Comparison of ENCODE assay signal across 13 cellular contexts in genomic region chr2:127735537-127736399, GRCh38. TPM values are rescaled to one million over a fixed set of nuclear protein-coding genes. Genes with fewer than 3 reads are reported as not detected.
A peak's percentile ranks its signal among the peaks of the same experiment; 100 is the strongest.
DNase-seq lines count a peak whose midpoint lies in the region; ATAC-seq and TF ChIP-seq lines count a peak whose summit lies in the region.
"Had no signal": no experiment of that assay in that cellular context is flagged by ENCODE, and none has a peak within 500 bp of the region (broad histone marks: within the 10 kb centered on the region; RNA-seq: fewer than 3 reads in every experiment).

No MANE protein-coding gene starts in this region.

- no peak overlapping the region for H3K9ac ChIP-seq in GM23248
- no peak overlapping the region for H3K9ac ChIP-seq in PC-3 (ENCODE audit: low read length)

- no TSS peak for BruUV-seq in PC-3 (replicated peaks; lab: Mats Ljungman, UMichigan)

- in situ Hi-C loops in GM23248 (cut with MboI): no loop called here

- intact Hi-C loops in PC-3 (cut with micrococcal nuclease) (no loop called here), lower lobe of right lung (cut with DNase I) (no loop called here), esophagus squamous epithelium (cut with DNase I) (no loop called here)

- WGBS in GM23248 (ENCODE audit: low coverage in 1 of 2, low lambda C conversion rate in 2 of 2, missing lambda C conversion rate in 2 of 2), 2 experiments: 40 to 43% methylated on average over 3 of the region's 3 CpGs
- 86 to 92% methylated on average over 3 of the region's 3 CpGs for WGBS in esophagus squamous epithelium, 2 donors

- H4K20me1 ChIP-seq in GM23248 (ENCODE audit: insufficient read depth) (no peaks in the 10 kb centered on the region; the same call in 1 of the 2 replicates), PC-3 (ENCODE audit: low read length) (no peaks in the 10 kb centered on the region)

- H3F3A ChIP-seq in GM23248 (ENCODE audit: insufficient read depth) (peaks cover 7% of the 10 kb centered on the region), PC-3 (ENCODE audit: low read length, unreplicated experiment) (no peaks in the 10 kb centered on the region)

- ATAC-seq in GM18511 (IDR thresholded peaks at IDR 0.05; ENCODE audit: unreplicated experiment): peak; percentile 86
- peak; percentile 22; the same call in 1 of the 2 replicates for ATAC-seq in PC-3
- peak; percentile 70 to 83 for ATAC-seq in lower lobe of right lung

- peaks cover 5% of the 10 kb centered on the region for H3K36me3 ChIP-seq in GM23248 (ENCODE audit: low read depth)
- peaks cover 6% of the 10 kb centered on the region; the same call in 1 of the 2 replicates for H3K36me3 ChIP-seq in PC-3 (ENCODE audit: low read depth, low read length)
- H3K36me3 ChIP-seq in lower lobe of right lung: no peaks in the 10 kb centered on the region
- H3K36me3 ChIP-seq in esophagus squamous epithelium: peaks cover 0 to 23% (median 0%) of the 10 kb centered on the region in 3 donors
- H3K36me3 ChIP-seq: right atrium auricular region had no signal

- H3K4me3 ChIP-seq in GM23248 (no peak overlapping the region), PC-3 (ENCODE audit: low read length) (no peak overlapping the region), lower lobe of right lung (no peak overlapping the region), esophagus squamous epithelium (no peak overlapping the region)
- H3K4me3 ChIP-seq: right atrium auricular region had no signal

- H2AFZ ChIP-seq in GM23248: no peak overlapping the region
- no peak overlapping the region for H2AFZ ChIP-seq in PC-3 (ENCODE audit: low read length)

- H3K27me3 ChIP-seq in GM23248 (replicated peaks; ENCODE audit: insufficient read depth) (no peaks in the 10 kb centered on the region), PC-3 (ENCODE audit: low read length) (no peaks in the 10 kb centered on the region), lower lobe of right lung (ENCODE audit: low read depth) (no peaks in the 10 kb centered on the region), esophagus squamous epithelium (no peaks in the 10 kb centered on the region)
- H3K27me3 ChIP-seq: right atrium auricular region had no signal

- H3K9me2 ChIP-seq in GM23248 (ENCODE audit: insufficient read depth) (no peaks in the 10 kb centered on the region), PC-3 (replicated peaks; ENCODE audit: low read length) (no peaks in the 10 kb centered on the region)

- H3K79me2 ChIP-seq in GM23248 (ENCODE audit: insufficient read depth): no peaks in the 10 kb centered on the region
- H3K79me2 ChIP-seq in PC-3 (ENCODE audit: low read length): no peaks in the 10 kb centered on the region

- no peak for TF ChIP-seq CTCF in PC-3 (conservative IDR thresholded peaks at IDR 0.05; ENCODE audit: low read depth, low read length)
- TF ChIP-seq CTCF in lower lobe of right lung (IDR thresholded peaks at IDR 0.05): no peak
- TF ChIP-seq CTCF in esophagus squamous epithelium (IDR thresholded peaks at IDR 0.05): no peak

- no peak for TF ChIP-seq POLR2A in esophagus squamous epithelium (IDR thresholded peaks at IDR 0.05)

- CTCF ChIA-PET in PC-3 (lab: Charles Lee): no interaction called here

- POLR2A ChIA-PET in PC-3 (lab: Charles Lee; ENCODE audit: unreplicated experiment): no interaction called here

- H3K27ac ChIP-seq in GM23248 (no peak overlapping the region), PC-3 (ENCODE audit: low read length) (no peak overlapping the region), lower lobe of right lung (peak overlapping the region; percentile 9), esophagus squamous epithelium (no peak overlapping the region)
- H3K27ac ChIP-seq: C4-2B had no signal

- H3K9me3 ChIP-seq in GM23248 (ENCODE audit: low read depth) (no peaks in the 10 kb centered on the region), PC-3 (ENCODE audit: low read length) (no peaks in the 10 kb centered on the region), lower lobe of right lung (no peaks in the 10 kb centered on the region), esophagus squamous epithelium (no peaks in the 10 kb centered on the region)
- H3K9me3 ChIP-seq: right atrium auricular region had no signal

- H3K4me2 ChIP-seq in GM23248 (ENCODE audit: unreplicated experiment) (no peak overlapping the region), PC-3 (ENCODE audit: low read length) (no peak overlapping the region)

- DNase-seq in GM23248: peak; percentile 25
- DNase-seq in PC-3: no peak
- DNase-seq in lower lobe of right lung: no peak
- DNase-seq in amygdala (lab: John Stamatoyannopoulos, UW): no peak
- DNase-seq in esophagus squamous epithelium (lab: John Stamatoyannopoulos, UW): no peak
- DNase-seq in activated gamma-delta T cell treated with Interleukin-2 at 50 U/mL for 16 hours: no peak
- DNase-seq in stimulated activated CD4-positive, alpha-beta T cell treated with anti-CD3 and anti-CD28 coated beads, Interleukin-2, amount 100 ng/mL, for 24 hours: no peak
- DNase-seq: HCEC 1CT, NCI-H187, T1000 had no signal

- H3K4me1 ChIP-seq in GM23248 (ENCODE audit: insufficient read depth) (peaks cover 20% of the 10 kb centered on the region), PC-3 (ENCODE audit: insufficient read depth, low read length) (no peaks in the 10 kb centered on the region), lower lobe of right lung (peaks cover 19% of the 10 kb centered on the region), esophagus squamous epithelium (peaks cover 0 to 5% (median 0%) of the 10 kb centered on the region in 3 donors)

RNA-seq across cellular contexts. Expression of gene SFT2D3, which starts 34.5 kb away (rescaled TPM):
- 5.7 and 9.4 TPM in 2 replicates for total RNA-seq in GM23248 (2014; rRNA removed; shearing (Covaris generic))
- not detected in 2 replicates for polyA plus RNA-seq in GM23248 (2016; fragmentation: Nextera tagmentation; extraction: Ambion mirVana)
- total RNA-seq in PC-3 (2014; rRNA removed): 4.2 and 5.4 TPM in 2 replicates
- total RNA-seq in lower lobe of right lung: 7.4 TPM
- total RNA-seq in esophagus squamous epithelium: 10 to 100 TPM in 1 of 4 donors, 1 to 10 TPM in 3; 3.3 to 10.5 (median 5.9) TPM

Comparison
In these comparisons a context has a peak if more than half of its experiments do, and no peak if none do; other contexts are left out.
1. ATAC-seq: peak in every context shown above with its lines; median percentile 86 in GM18511; 76 in lower lobe of right lung; 22 in PC-3.